ENCODE assay signal across 9 cellular contexts in genomic region chr6:158797331-158798202, GRCh38. TPM values are rescaled to one million over a fixed set of nuclear protein-coding genes. Genes with fewer than 3 reads are reported as not detected.
A peak's percentile ranks its signal among the peaks of the same experiment; 100 is the strongest.
DNase-seq lines count a peak whose midpoint lies in the region; ATAC-seq and TF ChIP-seq lines count a peak whose summit lies in the region.
"Had no signal": no experiment of that assay in that cellular context is flagged by ENCODE, and none has a peak within 500 bp of the region (broad histone marks: within the 10 kb centered on the region; RNA-seq: fewer than 3 reads in every experiment).

No MANE protein-coding gene starts in this region.

- H3K27ac Mint-ChIP-seq in activated naive CD4-positive, alpha-beta T cell treated with anti-CD3 and anti-CD28 coated beads, Interleukin-2, amount 50 U/mL, for 24 hours = peak overlapping the region; percentile 92

- H3K4me3 ChIP-seq in adipocyte (ENCODE audit: low read length) (peak overlapping the region; percentile 39), right atrium auricular region (no peak overlapping the region), upper lobe of left lung (no peak overlapping the region)

- TF ChIP-seq CTCF in right atrium auricular region (IDR thresholded peaks at IDR 0.05) (no peak), upper lobe of left lung (IDR thresholded peaks at IDR 0.05) (no peak)

- H3K27ac ChIP-seq in right atrium auricular region = peak overlapping the region; percentile 78 to 85
- peak overlapping the region in 3 of 4 donors; percentile 26 to 62 (median 33) for H3K27ac ChIP-seq in upper lobe of left lung

- H3K9me3 ChIP-seq in adipocyte (ENCODE audit: control insufficient read depth, low read length) = no peaks in the 10 kb centered on the region
- H3K9me3 ChIP-seq in right atrium auricular region = no peaks in the 10 kb centered on the region
- no peaks in the 10 kb centered on the region for H3K9me3 ChIP-seq in upper lobe of left lung

- no peak for DNase-seq in activated naive CD4-positive, alpha-beta T cell treated with Interleukin-2 at 50 U/mL for 16 hours
- DNase-seq in adipocyte (ENCODE audit: low read depth) (peak; percentile 90), right atrium auricular region (ENCODE audit: low spot score) (no peak), upper lobe of left lung (peak in 1 of 2 donors; percentile 15), HK-2 (ENCODE audit: unreplicated experiment) (no peak), NCI-H1436 (lab: John Stamatoyannopoulos, UW) (no peak)
- DNase-seq in activated CD4-positive, alpha-beta T cell treated with anti-CD3 and anti-CD28 coated beads, Interleukin-2, amount 50 U/mL, for 4 hours = no peak
- DNase-seq: NCI-H526 had no signal

- H3K9me3 Mint-ChIP-seq in activated naive CD4-positive, alpha-beta T cell treated with anti-CD3 and anti-CD28 coated beads, Interleukin-2, amount 50 U/mL, for 24 hours = no peaks in the 10 kb centered on the region

- H3K4me3 Mint-ChIP-seq in activated naive CD4-positive, alpha-beta T cell treated with anti-CD3 and anti-CD28 coated beads, Interleukin-2, amount 50 U/mL, for 24 hours = peak overlapping the region; percentile 80

- TF ChIP-seq EP300 in upper lobe of left lung (IDR thresholded peaks at IDR 0.05) = no peak

- no peak for TF ChIP-seq POLR2A in upper lobe of left lung (IDR thresholded peaks at IDR 0.05)

- peak overlapping the region; percentile 20 for H3K9ac ChIP-seq in adipocyte (ENCODE audit: low read length)

- H3K27me3 ChIP-seq in adipocyte (replicated peaks; ENCODE audit: control insufficient read depth, insufficient read depth, low read length) = no peaks in the 10 kb centered on the region
- no peaks in the 10 kb centered on the region for H3K27me3 ChIP-seq in right atrium auricular region
- H3K27me3 ChIP-seq in upper lobe of left lung = no peaks in the 10 kb centered on the region

- peaks cover 11% of the 10 kb centered on the region for H3K36me3 Mint-ChIP-seq in activated naive CD4-positive, alpha-beta T cell treated with anti-CD3 and anti-CD28 coated beads, Interleukin-2, amount 50 U/mL, for 24 hours

- no peaks in the 10 kb centered on the region for H3K27me3 Mint-ChIP-seq in activated naive CD4-positive, alpha-beta T cell treated with anti-CD3 and anti-CD28 coated beads, Interleukin-2, amount 50 U/mL, for 24 hours

- H3K4me1 ChIP-seq in adipocyte (ENCODE audit: control insufficient read depth, insufficient read depth, low read length) = peaks cover 26% of the 10 kb centered on the region
- peaks cover 0 to 87% of the 10 kb centered on the region in 2 donors for H3K4me1 ChIP-seq in right atrium auricular region
- peaks cover 42 to 87% (median 60%) of the 10 kb centered on the region in 4 donors for H3K4me1 ChIP-seq in upper lobe of left lung

- H3K36me3 ChIP-seq in adipocyte (ENCODE audit: control insufficient read depth, insufficient read depth, low read length, severe bottlenecking) = no peaks in the 10 kb centered on the region
- H3K36me3 ChIP-seq in right atrium auricular region = no peaks in the 10 kb centered on the region
- peaks cover 0 to 11% (median 4%) of the 10 kb centered on the region in 4 donors for H3K36me3 ChIP-seq in upper lobe of left lung

- H3K4me1 Mint-ChIP-seq in activated naive CD4-positive, alpha-beta T cell treated with anti-CD3 and anti-CD28 coated beads, Interleukin-2, amount 50 U/mL, for 24 hours = peaks cover 91% of the 10 kb centered on the region

- peak in 1 of 2 donors; percentile 56 for ATAC-seq in upper lobe of left lung (ENCODE audit: low FRiP score in 2 of 2)

- 62 to 63% methylated on average over 3 of the region's 3 CpGs for WGBS in upper lobe of left lung, 2 donors

RNA-seq across cellular contexts. Expression of gene EZR, which starts 21.6 kb away (rescaled TPM):
- total RNA-seq in right atrium auricular region (100 to 1,000 TPM; 161 to 197 TPM), upper lobe of left lung (100 to 1,000 TPM; 188 to 810 (median 346) TPM)
